6 cellular contexts compared by ENCODE assay signal in genomic region chr6:74504941-74505340, GRCh38.
"Had no signal": no experiment of that assay in that cellular context is flagged by ENCODE, and none has a peak within 500 bp of the region (broad histone marks: within the 10 kb centered on the region; RNA-seq: fewer than 3 reads in every experiment).

No MANE protein-coding gene starts in this region.

- DNase-seq: GM23248, GOT3, H7, HCEC 1CT had no signal

- H2AFZ ChIP-seq: GM23248 had no signal

- H3K27ac ChIP-seq: GM23248, HL-60 had no signal

- H3K4me3 ChIP-seq: GM23248 had no signal

- ATAC-seq: HepG2 had no signal

- H3K9ac ChIP-seq: GM23248 had no signal
